In the genomic region with DNA sequence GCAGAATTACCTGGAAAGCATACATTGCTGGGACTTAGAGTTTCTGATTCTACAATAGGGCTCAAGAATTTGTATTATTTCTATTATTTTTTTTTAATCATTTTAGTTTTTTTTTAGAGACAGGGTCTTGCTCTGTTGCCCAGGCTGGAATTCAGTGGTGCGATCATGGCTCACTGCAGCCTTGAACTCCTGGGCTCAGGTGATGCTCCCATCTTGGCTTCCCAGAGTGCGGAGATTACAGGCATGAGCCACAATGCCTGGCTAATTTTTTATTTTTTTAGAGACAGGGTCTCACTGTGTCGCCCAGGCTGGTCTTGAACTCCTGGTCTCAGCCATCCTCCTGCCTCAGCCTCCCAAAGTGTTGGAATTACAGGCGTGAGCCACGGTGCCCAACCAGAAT, we compare ENCODE assay signal across 25 cellular contexts.
"Had no signal": no experiment of that assay in that cellular context is flagged by ENCODE, and none has a peak within 500 bp of the region (broad histone marks: within the 10 kb centered on the region; RNA-seq: fewer than 3 reads in every experiment).

No MANE protein-coding gene starts in this region.

- H3K27ac ChIP-seq: brain microvascular endothelial cell, coronary artery, dorsolateral prefrontal cortex had no signal

- DNase-seq: activated CD4-positive, alpha-beta T cell treated with anti-CD3 and anti-CD28 coated beads for 48 hours; activated CD4-positive, alpha-beta T cell treated with anti-CD3 and anti-CD28 coated beads, Interleukin-2, amount 50 U/mL, for 1 hour; activated CD4-positive, alpha-beta T cell treated with anti-CD3 and anti-CD28 coated beads, Interleukin-2, amount 50 U/mL, for 48 hours; activated CD8-positive, alpha-beta memory T cell treated with anti-CD3 and anti-CD28 coated beads for 24 hours; activated CD8-positive, alpha-beta T cell treated with anti-CD3 and anti-CD28 coated beads for 36 hours; activated effector memory CD4-positive, alpha-beta T cell treated with Interleukin-2 at 50 U/mL for 16 hours; activated gamma-delta T cell treated with Interleukin-2 at 50 U/mL for 16 hours; activated naive CD4-positive, alpha-beta T cell treated with anti-CD3 and anti-CD28 coated beads, Interleukin-2, amount 50 U/mL, for 16 hours; activated naive CD4-positive, alpha-beta T cell treated with Interleukin-2 at 50 U/mL for 16 hours; activated T-cell treated with anti-CD3 and anti-CD28 coated beads, Interleukin-2, amount 50 U/mL, for 4 hours; amniotic stem cell; anterior cingulate cortex; brain microvascular endothelial cell; dorsolateral prefrontal cortex; effector memory CD4-positive, alpha-beta T cell; endodermal cell; foreskin fibroblast; head of caudate nucleus; T-helper 17 cell; T1000 had no signal

- H3K36me3 ChIP-seq: brain microvascular endothelial cell had no signal

- H3K4me3 ChIP-seq: coronary artery, dorsolateral prefrontal cortex had no signal

- ATAC-seq: activated CD8-positive, alpha-beta T cell treated with anti-CD3 and anti-CD28 coated beads for 36 hours; activated T-cell treated with anti-CD3 and anti-CD28 coated beads, Interleukin-2, amount 50 U/mL, for 4 hours; activated T-helper 17 cell treated with anti-CD3 and anti-CD28 coated beads, Interleukin-2, amount 50 U/mL, for 72 hours; esophagus mucosa; T-helper 17 cell had no signal

- FAIRE-seq: bronchial epithelial cell, frontal cortex had no signal

- H3K27me3 ChIP-seq: brain microvascular endothelial cell, dorsolateral prefrontal cortex had no signal
